Comparison of ENCODE assay signal across 1 cellular context in genomic region chr6:11370191-11371018, GRCh38.
TF ChIP-seq lines count a peak whose summit lies in the region.

No MANE protein-coding gene starts in this region.

TF ChIP-seq in GM23338, 12 proteins besides CTCF, POLR2A, EP300 and RAD21 (continued from another document):
- TF ChIP-seq ZNF462 (CRISPR knock-in tag; IDR thresholded peaks at IDR 0.05), result no peak
TF ChIP-seq in GM23338: peak in this region for 0.
